In genomic region chr1:88549536-88549935, GRCh38 we compare ENCODE assay signal across 12 cellular contexts.
DNase-seq lines count a peak whose midpoint lies in the region; ATAC-seq, FAIRE-seq and TF ChIP-seq lines count a peak whose summit lies in the region.
"Had no signal": no experiment of that assay in that cellular context is flagged by ENCODE, and none has a peak within 500 bp of the region (broad histone marks: within the 10 kb centered on the region; RNA-seq: fewer than 3 reads in every experiment).

No MANE protein-coding gene starts in this region.

- TF ChIP-seq CTCF in endothelial cell of umbilical vein (IDR thresholded peaks at IDR 0.05; ENCODE audit: extremely low read depth in 1 of 2, insufficient read depth in 1 of 2, low read depth in 1 of 2, low read length in 2 of 2) = no peak
- TF ChIP-seq CTCF in osteocyte (IDR thresholded peaks at IDR 0.05) = peak; percentile 35

- peak; percentile 8 for FAIRE-seq in G401.6 (lab: Jason Lieb, UNC)
- FAIRE-seq in endothelial cell of umbilical vein (lab: Jason Lieb, UNC) = peak; percentile 24

- H3K36me3 ChIP-seq in endothelial cell of umbilical vein (ENCODE audit: control insufficient read depth in 2 of 2, extremely low read depth in 1 of 2, insufficient read depth in 2 of 2, low read length in 2 of 2) = no peaks in the 10 kb centered on the region

- no peak overlapping the region for H3K27ac ChIP-seq in endothelial cell of umbilical vein (ENCODE audit: insufficient read depth, low read depth, low read length)
- H3K27ac ChIP-seq: skin epidermis had no signal

- peaks cover 7% of the 10 kb centered on the region for H3K27me3 Mint-ChIP-seq in osteocyte (ENCODE audit: unreplicated experiment)

- intact Hi-C loops in endothelial cell of umbilical vein (cut with micrococcal nuclease) = loop anchor here (1.0 kb wide), 1 partner anchor 369 kb away; no protein-coding TSS in a partner anchor

- H3K4me3 Mint-ChIP-seq in osteocyte (ENCODE audit: unreplicated experiment) = no peak overlapping the region
- H3K4me3 Mint-ChIP-seq: central memory CD8-positive, alpha-beta T cell had no signal

- POLR2A ChIA-PET in endothelial cell of umbilical vein (lab: Charles Lee) = no interaction called here

- no peak overlapping the region for H2AFZ ChIP-seq in endothelial cell of umbilical vein (ENCODE audit: low read depth, low read length)

- no peaks in the 10 kb centered on the region for H3K9me1 ChIP-seq in endothelial cell of umbilical vein (replicated peaks; ENCODE audit: control insufficient read depth, extremely low read depth, insufficient read depth, low read length)

- H3K4me1 ChIP-seq in endothelial cell of umbilical vein (ENCODE audit: control insufficient read depth, extremely low read depth, insufficient read depth, low read length) = no peaks in the 10 kb centered on the region

- no peak for TF ChIP-seq POLR2A in endothelial cell of umbilical vein (IDR thresholded peaks at IDR 0.05; ENCODE audit: low read depth, low read length)

- no peaks in the 10 kb centered on the region for H3K79me2 ChIP-seq in endothelial cell of umbilical vein (ENCODE audit: control insufficient read depth, insufficient read depth, low read length)

- dilution Hi-C loops in endothelial cell of umbilical vein (cut with MboI; ENCODE audit: extremely low pct_ligation_motif_present, low sequenced_read_pairs) = no loop called here

- BruUV-seq in endothelial cell of umbilical vein (replicated peaks; lab: Mats Ljungman, UMichigan) = no TSS peak

- H3K9ac ChIP-seq in endothelial cell of umbilical vein (replicated peaks; ENCODE audit: extremely low read depth, insufficient read depth, low read length) = no peak overlapping the region

- H3K9me3 ChIP-seq in endothelial cell of umbilical vein (replicated peaks; ENCODE audit: control insufficient read depth, insufficient read depth, low read length) = no peaks in the 10 kb centered on the region

- H3K4me2 ChIP-seq in endothelial cell of umbilical vein (ENCODE audit: insufficient read depth, low read length) = no peak overlapping the region

- no peak for ATAC-seq in HG02840 (IDR thresholded peaks at IDR 0.05; ENCODE audit: low FRiP score, unreplicated experiment)

- no peaks in the 10 kb centered on the region for H4K20me1 ChIP-seq in endothelial cell of umbilical vein (replicated peaks; ENCODE audit: control insufficient read depth, extremely low read depth, insufficient read depth, low read length)

- no peaks in the 10 kb centered on the region for H3K4me1 Mint-ChIP-seq in osteocyte (ENCODE audit: unreplicated experiment)
- H3K4me1 Mint-ChIP-seq: central memory CD8-positive, alpha-beta T cell had no signal

- no peak overlapping the region for H3K4me3 ChIP-seq in endothelial cell of umbilical vein (replicated peaks in 1 of 3; ENCODE audit: insufficient read depth in 1 of 3, low read depth in 1 of 3, low read length in 3 of 3)
- H3K4me3 ChIP-seq: skin epidermis had no signal

- DNase-seq in NCI-H1105 treated with DMSO at 0.1 percent for 48 hours (lab: John Stamatoyannopoulos, UW) = peak; percentile 6
- peak; percentile 10 for DNase-seq in endothelial cell of umbilical vein (ENCODE audit: low read depth, low spot score)
- no peak for DNase-seq in osteocyte (ENCODE audit: extremely low spot score, unreplicated experiment)
- DNase-seq in NCI-H146 (lab: John Stamatoyannopoulos, UW) = no peak
- DNase-seq in NCI-H146 treated with DMSO at 0.1 percent for 48 hours (lab: John Stamatoyannopoulos, UW; ENCODE audit: unreplicated experiment) = no peak
- DNase-seq: activated CD8-positive, alpha-beta memory T cell treated with anti-CD3 and anti-CD28 coated beads for 24 hours; H7; islet precursor cell had no signal

- no peaks in the 10 kb centered on the region for H3K9me3 Mint-ChIP-seq in osteocyte (ENCODE audit: unreplicated experiment)
- H3K9me3 Mint-ChIP-seq: central memory CD8-positive, alpha-beta T cell had no signal

- H3K27me3 ChIP-seq in endothelial cell of umbilical vein (ENCODE audit: control insufficient read depth in 2 of 2, insufficient read depth in 2 of 2, low read length in 2 of 2) = peaks cover 0 to 3% of the 10 kb centered on the region in 2 experiments

- H3K27ac Mint-ChIP-seq in osteocyte (ENCODE audit: unreplicated experiment) = no peak overlapping the region

- H3K36me3 Mint-ChIP-seq in osteocyte (ENCODE audit: unreplicated experiment) = no peaks in the 10 kb centered on the region

- CTCF ChIA-PET in endothelial cell of umbilical vein (lab: Charles Lee) = interaction anchor here (0.6 to 5.9 kb wide), 9 partner anchors 11 to 371 kb away, joined by 3 to 80 read pairs (median 4); no protein-coding TSS in a partner anchor

TF ChIP-seq in endothelial cell of umbilical vein, 7 proteins besides CTCF, POLR2A, EP300 and RAD21:
- TF ChIP-seq POLR2AphosphoS5 (IDR thresholded peaks at IDR 0.05; ENCODE audit: insufficient read depth, low read depth, low read length) = no peak
- no peak for TF ChIP-seq EZH2 (IDR thresholded peaks at IDR 0.05; ENCODE audit: borderline replicate concordance, low read depth, low read length, severe bottlenecking)
- no peak for TF ChIP-seq MYC (IDR thresholded peaks at IDR 0.05; ENCODE audit: low read depth, low read length)
- no peak for TF ChIP-seq MAX (IDR thresholded peaks at IDR 0.05; ENCODE audit: insufficient read depth, insufficient read length)
- no peak for TF ChIP-seq GATA2 (IDR thresholded peaks at IDR 0.05; ENCODE audit: insufficient read depth, insufficient read length, low read depth, low read length)
- TF ChIP-seq JUN (IDR thresholded peaks at IDR 0.05; ENCODE audit: borderline replicate concordance, insufficient read depth, insufficient read length, low read depth) = no peak
- TF ChIP-seq FOS (IDR thresholded peaks at IDR 0.05; ENCODE audit: borderline replicate concordance, insufficient read depth, low read length) = no peak
TF ChIP-seq in endothelial cell of umbilical vein: peak in this region for 0.

Comparison
In these comparisons a context has a peak if more than half of its experiments do, and no peak if none do; other contexts are left out.
1. DNase-seq: peak in NCI-H1105 treated with DMSO at 0.1 percent for 48 hours (single experiment) and endothelial cell of umbilical vein (single experiment); none in osteocyte (single experiment), NCI-H146 (single experiment) and NCI-H146 treated with DMSO at 0.1 percent for 48 hours (single experiment).